ENCODE assay signal across 21 cellular contexts in the genomic region with DNA sequence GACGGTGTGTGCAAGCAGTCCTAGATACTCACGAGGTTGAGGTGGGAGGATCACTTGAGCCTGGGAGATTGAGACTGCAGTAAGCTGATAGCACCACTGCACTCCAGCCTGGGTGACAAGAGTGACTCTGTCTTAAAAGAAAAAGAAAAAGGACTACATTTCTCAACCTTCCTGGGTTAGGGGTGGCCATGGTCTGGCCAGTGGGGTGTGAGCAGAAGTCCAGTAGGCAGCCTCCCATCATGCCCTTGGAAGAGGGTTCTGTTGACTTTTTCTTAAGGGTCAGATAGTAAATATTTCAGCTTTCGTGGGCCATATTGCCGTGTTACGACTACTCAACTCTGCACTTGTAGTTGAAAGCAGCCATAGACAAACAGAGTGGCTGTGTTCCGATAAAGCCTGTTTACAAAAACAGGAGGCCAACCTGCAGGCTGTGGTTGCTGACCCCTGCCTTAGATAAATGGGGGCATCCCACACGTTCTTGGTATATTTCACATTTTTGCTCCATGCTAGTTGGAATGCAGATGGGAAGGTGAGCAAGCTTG.
"Had no signal": no experiment of that assay in that cellular context is flagged by ENCODE, and none has a peak within 500 bp of the region (broad histone marks: within the 10 kb centered on the region; RNA-seq: fewer than 3 reads in every experiment).

No MANE protein-coding gene starts in this region.

- DNase-seq: activated CD8-positive, alpha-beta memory T cell treated with anti-CD3 and anti-CD28 coated beads for 24 hours; activated CD8-positive, alpha-beta memory T cell treated with anti-CD3 and anti-CD28 coated beads, Interleukin-2, amount 50 U/mL, for 4 hours; activated T-cell treated with anti-CD3 and anti-CD28 coated beads, Interleukin-2, amount 50 U/mL, for 24 hours; cortex of kidney; effector CD4-positive, alpha-beta T cell; foreskin keratinocyte; left ventricle myocardium superior; natural killer cell; ovary; stimulated activated CD4-positive, alpha-beta T cell treated with anti-CD3 and anti-CD28 coated beads, Interleukin-12 subunit alpha, Interleukin-12 subunit beta, amount 100 ng/mL, for 4 hours; stimulated activated CD4-positive, alpha-beta T cell treated with anti-CD3 and anti-CD28 coated beads, Interleukin-4, amount 100 ng/mL, for 4 hours; stimulated activated naive CD8-positive, alpha-beta T cell treated with anti-CD3 and anti-CD28 coated beads, Interleukin-15, Interleukin-2, amounts not matched to agents 100 U/mL and 50 U/mL, for 24 hours; T-helper 9 cell; upper lobe of right lung had no signal

- H3K4me1 Mint-ChIP-seq: activated T-helper 17 cell treated with anti-CD3 and anti-CD28 coated beads, Interleukin-2, amount 50 U/mL, for 72 hours; natural killer cell had no signal

- H3K27ac ChIP-seq: breast epithelium, foreskin keratinocyte, neutrophil, ovary, prostate gland, upper lobe of right lung had no signal

- H3K9me3 ChIP-seq: adrenal gland, breast epithelium, neutrophil, ovary, prostate gland, upper lobe of right lung had no signal

- H3K27me3 ChIP-seq: adrenal gland, breast epithelium, foreskin keratinocyte, neutrophil, ovary, upper lobe of right lung had no signal

- H3K36me3 Mint-ChIP-seq: activated naive CD8-positive, alpha-beta T cell; natural killer cell; WTC11 had no signal

- H3K27ac Mint-ChIP-seq: activated naive CD8-positive, alpha-beta T cell; activated T-cell treated with anti-CD3 and anti-CD28 coated beads, Interleukin-2, amount 50 U/mL, for 24 hours; activated T-helper 17 cell treated with anti-CD3 and anti-CD28 coated beads, Interleukin-2, amount 50 U/mL, for 72 hours; natural killer cell; WTC11 had no signal

- H3K9me3 Mint-ChIP-seq: activated T-cell treated with anti-CD3 and anti-CD28 coated beads, Interleukin-2, amount 50 U/mL, for 24 hours; activated T-helper 17 cell treated with anti-CD3 and anti-CD28 coated beads, Interleukin-2, amount 50 U/mL, for 72 hours; natural killer cell; WTC11 had no signal

- H3K4me3 Mint-ChIP-seq: activated naive CD8-positive, alpha-beta T cell; activated T-cell treated with anti-CD3 and anti-CD28 coated beads, Interleukin-2, amount 50 U/mL, for 24 hours; activated T-helper 17 cell treated with anti-CD3 and anti-CD28 coated beads, Interleukin-2, amount 50 U/mL, for 72 hours; natural killer cell; WTC11 had no signal

- ATAC-seq: activated T-helper 17 cell treated with anti-CD3 and anti-CD28 coated beads, Interleukin-2, amount 50 U/mL, for 72 hours; foreskin keratinocyte; left ventricle myocardium superior; natural killer cell; stimulated activated naive CD8-positive, alpha-beta T cell treated with anti-CD3 and anti-CD28 coated beads, Interleukin-15, Interleukin-2, amounts not matched to agents 100 U/mL and 50 U/mL, for 24 hours; upper lobe of right lung; WTC11 had no signal

- H3K4me1 ChIP-seq: breast epithelium, foreskin keratinocyte, prostate gland had no signal

- H3K27me3 Mint-ChIP-seq: activated naive CD8-positive, alpha-beta T cell; activated T-cell treated with anti-CD3 and anti-CD28 coated beads, Interleukin-2, amount 50 U/mL, for 24 hours had no signal

- H3K4me3 ChIP-seq: adrenal gland, breast epithelium, ovary, prostate gland, upper lobe of right lung had no signal

- H3K36me3 ChIP-seq: adrenal gland, breast epithelium, neutrophil, ovary, prostate gland, upper lobe of right lung had no signal
